Comparison of ENCODE assay signal across 16 cellular contexts in the genomic region with DNA sequence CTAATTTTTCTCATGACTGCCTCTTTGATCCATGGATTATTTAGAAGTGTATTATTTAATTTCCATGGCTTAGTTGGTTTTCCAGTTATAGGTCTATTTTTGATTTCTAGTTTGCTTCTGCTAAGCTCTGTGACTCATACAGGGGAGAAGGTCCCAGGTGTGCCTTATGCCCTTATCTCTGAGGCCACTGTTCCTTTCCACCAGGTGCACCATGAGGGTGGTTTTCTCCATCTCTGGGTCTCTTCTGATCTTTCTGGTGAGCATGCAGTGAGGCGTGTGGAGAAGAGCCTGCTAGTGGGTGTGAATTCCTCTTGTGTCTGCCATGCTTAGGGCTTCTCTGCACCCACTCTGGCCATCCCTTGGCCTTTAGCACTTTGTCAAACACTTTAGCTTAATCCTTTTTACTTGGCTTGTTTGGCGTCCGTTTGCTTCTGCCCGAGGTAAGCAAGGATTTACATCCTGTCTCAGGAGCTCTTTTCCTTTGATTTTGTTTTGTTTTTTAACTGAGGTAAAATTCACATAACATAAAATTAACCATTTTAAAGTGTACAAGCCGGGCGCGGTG.
DNase-seq lines count a peak whose midpoint lies in the region; ATAC-seq and TF ChIP-seq lines count a peak whose summit lies in the region.
"Had no signal": no experiment of that assay in that cellular context is flagged by ENCODE, and none has a peak within 500 bp of the region (broad histone marks: within the 10 kb centered on the region; RNA-seq: fewer than 3 reads in every experiment).

No MANE protein-coding gene starts in this region.

- no peaks in the 10 kb centered on the region for H3K4me1 Mint-ChIP-seq in activated CD8-positive, alpha-beta memory T cell treated with anti-CD3 and anti-CD28 coated beads, Interleukin-2, amount 10 ng/mL, durations not matched to agents 7 days and 5 days
- H3K4me1 Mint-ChIP-seq in osteocyte (ENCODE audit: unreplicated experiment): peaks cover 10% of the 10 kb centered on the region
- H3K4me1 Mint-ChIP-seq: CD4-positive, alpha-beta memory T cell had no signal

- no peak overlapping the region for H3K27ac Mint-ChIP-seq in activated CD8-positive, alpha-beta memory T cell treated with anti-CD3 and anti-CD28 coated beads, Interleukin-2, amount 10 ng/mL, durations not matched to agents 7 days and 5 days
- no peak overlapping the region for H3K27ac Mint-ChIP-seq in osteocyte (ENCODE audit: unreplicated experiment)
- H3K27ac Mint-ChIP-seq: CD4-positive, alpha-beta memory T cell had no signal

- TF ChIP-seq CTCF in osteocyte (IDR thresholded peaks at IDR 0.05) (no peak), MM.1S (IDR thresholded peaks at IDR 0.05; ENCODE audit: low read length) (no peak)

- peak; percentile 8 for DNase-seq in activated CD8-positive, alpha-beta memory T cell treated with anti-CD3 and anti-CD28 coated beads, Interleukin-2, amount 10 ng/mL, durations not matched to agents 7 days and 5 days
- DNase-seq in activated CD8-positive, alpha-beta memory T cell treated with anti-CD3 and anti-CD28 coated beads for 24 hours: no peak
- DNase-seq in Jurkat, Clone E6-1 (ENCODE audit: low read depth, low spot score): peak; percentile 60
- DNase-seq in osteocyte (ENCODE audit: extremely low spot score, unreplicated experiment): peak; percentile 36
- DNase-seq in MM.1S: no peak
- DNase-seq in NCI-H748 treated with DMSO at 0.1 percent for 48 hours (lab: John Stamatoyannopoulos, UW): no peak
- DNase-seq: C1 segment of cervical spinal cord; Calu3; CD4-positive, alpha-beta memory T cell; COR-L47; DMS79; EL; GDM1; GM23248; H9 had no signal

- no peaks in the 10 kb centered on the region for H4K20me1 ChIP-seq in MM.1S (ENCODE audit: insufficient read depth, low read length)

- peaks cover 18% of the 10 kb centered on the region for H3K27me3 Mint-ChIP-seq in activated CD8-positive, alpha-beta memory T cell treated with anti-CD3 and anti-CD28 coated beads, Interleukin-2, amount 10 ng/mL, durations not matched to agents 7 days and 5 days
- no peaks in the 10 kb centered on the region for H3K27me3 Mint-ChIP-seq in osteocyte (ENCODE audit: unreplicated experiment)

- no peaks in the 10 kb centered on the region for H3K27me3 ChIP-seq in MM.1S (replicated peaks; ENCODE audit: insufficient read depth, low read length)

- H2AFZ ChIP-seq in MM.1S (ENCODE audit: low read length): no peak overlapping the region
- H2AFZ ChIP-seq: GM23248 had no signal

- H3K4me3 ChIP-seq in Jurkat, Clone E6-1 (ENCODE audit: low read length): no peak overlapping the region
- H3K4me3 ChIP-seq in MM.1S (ENCODE audit: low read length): no peak overlapping the region
- H3K4me3 ChIP-seq: GM12878, GM23248 had no signal

- no peaks in the 10 kb centered on the region for H3K9me2 ChIP-seq in MM.1S (replicated peaks; ENCODE audit: insufficient read depth, low read length)

- H3K79me2 ChIP-seq in MM.1S (ENCODE audit: low read length): no peaks in the 10 kb centered on the region

- no peak overlapping the region for H3K4me3 Mint-ChIP-seq in activated CD8-positive, alpha-beta memory T cell treated with anti-CD3 and anti-CD28 coated beads, Interleukin-2, amount 10 ng/mL, durations not matched to agents 7 days and 5 days
- no peak overlapping the region for H3K4me3 Mint-ChIP-seq in osteocyte (ENCODE audit: unreplicated experiment)
- H3K4me3 Mint-ChIP-seq: CD4-positive, alpha-beta memory T cell; H9 had no signal

- no peak overlapping the region for H3K4me2 ChIP-seq in MM.1S (ENCODE audit: low read depth, low read length)

- H3K36me3 ChIP-seq in MM.1S (replicated peaks; ENCODE audit: insufficient read depth, low read length): no peaks in the 10 kb centered on the region

- no peak for ATAC-seq in activated CD8-positive, alpha-beta memory T cell treated with anti-CD3 and anti-CD28 coated beads, Interleukin-2, amount 10 ng/mL, durations not matched to agents 7 days and 5 days
- ATAC-seq: GM12878 had no signal

- H3K36me3 Mint-ChIP-seq in activated CD8-positive, alpha-beta memory T cell treated with anti-CD3 and anti-CD28 coated beads, Interleukin-2, amount 10 ng/mL, durations not matched to agents 7 days and 5 days: no peaks in the 10 kb centered on the region
- H3K36me3 Mint-ChIP-seq in osteocyte (ENCODE audit: unreplicated experiment): peaks cover 2% of the 10 kb centered on the region
- H3K36me3 Mint-ChIP-seq: CD4-positive, alpha-beta memory T cell had no signal

- no peak overlapping the region for H3K27ac ChIP-seq in MM.1S (ENCODE audit: low read length)
- H3K27ac ChIP-seq: GM23248 had no signal

- no peaks in the 10 kb centered on the region for H3K9me3 ChIP-seq in MM.1S (replicated peaks; ENCODE audit: insufficient read depth, low read length)

- no peaks in the 10 kb centered on the region for H3K4me1 ChIP-seq in MM.1S (ENCODE audit: low read length)

- H3F3A ChIP-seq in MM.1S (ENCODE audit: insufficient read depth, low read length): no peaks in the 10 kb centered on the region

- CTCF ChIA-PET in activated CD8-positive, alpha-beta memory T cell treated with anti-CD3 and anti-CD28 coated beads, Interleukin-2, amount 10 ng/mL, durations not matched to agents 7 days and 5 days (lab: Charles Lee): interaction anchor here (0.6 kb wide), 1 partner anchor 690 kb away, joined by 4 read pairs; no protein-coding TSS in a partner anchor

- no peak overlapping the region for H3K9ac ChIP-seq in MM.1S (ENCODE audit: low read length)
- H3K9ac ChIP-seq: GM23248 had no signal

- no peaks in the 10 kb centered on the region for H3K9me3 Mint-ChIP-seq in activated CD8-positive, alpha-beta memory T cell treated with anti-CD3 and anti-CD28 coated beads, Interleukin-2, amount 10 ng/mL, durations not matched to agents 7 days and 5 days (ENCODE audit: low read depth)
- no peaks in the 10 kb centered on the region for H3K9me3 Mint-ChIP-seq in osteocyte (ENCODE audit: unreplicated experiment)
- H3K9me3 Mint-ChIP-seq: CD4-positive, alpha-beta memory T cell had no signal

Comparison
In these comparisons a context has a peak if more than half of its experiments do, and no peak if none do; other contexts are left out.
1. DNase-seq: peak in activated CD8-positive, alpha-beta memory T cell treated with anti-CD3 and anti-CD28 coated beads, Interleukin-2, amount 10 ng/mL, durations not matched to agents 7 days and 5 days (single experiment), Jurkat, Clone E6-1 (single experiment) and osteocyte (single experiment); none in activated CD8-positive, alpha-beta memory T cell treated with anti-CD3 and anti-CD28 coated beads for 24 hours (single experiment), MM.1S (single experiment) and NCI-H748 treated with DMSO at 0.1 percent for 48 hours (single experiment).